8 cellular contexts compared by ENCODE assay signal in genomic region chr14:78175412-78175811, GRCh38. TPM values are rescaled to one million over a fixed set of nuclear protein-coding genes. Genes with fewer than 3 reads are reported as not detected.
"Had no signal": no experiment of that assay in that cellular context is flagged by ENCODE, and none has a peak within 500 bp of the region (broad histone marks: within the 10 kb centered on the region; RNA-seq: fewer than 3 reads in every experiment).

No MANE protein-coding gene starts in this region.

- FAIRE-seq: HepG2, HTR-8/SVneo, K562 had no signal

- ATAC-seq: HepG2, K562 had no signal

- DNase-seq: KBM-7, KG1 had no signal

- H3K27ac ChIP-seq: HL-60 had no signal

- H3K4me3 Mint-ChIP-seq: IgD-negative memory B cell had no signal

- H3K4me3 ChIP-seq: K562 had no signal

RNA-seq across cellular contexts. Expression of gene NRXN3, which starts 5.2 kb away (rescaled TPM):
- total RNA-seq: HepG2, HT-29 had no signal
- polyA plus RNA-seq: IgD-negative memory B cell, K562 had no signal
